30 cellular contexts compared by ENCODE assay signal in the genomic region with DNA sequence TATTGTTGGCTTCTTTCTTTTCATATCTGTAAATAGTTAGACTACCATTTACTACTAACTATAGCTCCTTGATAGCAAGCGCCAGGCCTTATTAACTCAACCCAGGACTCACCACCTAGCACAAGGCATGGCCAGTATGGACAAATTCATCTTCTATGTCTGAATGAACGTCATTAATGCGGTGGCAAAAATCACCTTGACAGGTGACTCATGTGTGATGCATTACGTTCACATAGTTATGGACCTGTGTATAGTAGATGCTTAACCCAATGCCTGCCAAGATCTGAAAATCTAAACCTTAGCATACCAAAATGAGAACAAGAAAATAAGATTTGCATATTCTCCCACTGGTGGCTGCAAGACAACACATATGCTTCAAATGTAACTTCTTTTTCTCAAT.
"Had no signal": no experiment of that assay in that cellular context is flagged by ENCODE, and none has a peak within 500 bp of the region (broad histone marks: within the 10 kb centered on the region; RNA-seq: fewer than 3 reads in every experiment).

No MANE protein-coding gene starts in this region.

- H3K4me3 ChIP-seq: coronary artery, esophagus squamous epithelium, gastrocnemius medialis, pancreas, prostate gland, smooth muscle cell, stomach, thyroid gland, upper lobe of left lung had no signal

- DNase-seq: activated CD4-positive, alpha-beta memory T cell treated with anti-CD3 and anti-CD28 coated beads for 36 hours; activated CD4-positive, alpha-beta T cell treated with anti-CD3 and anti-CD28 coated beads, Interleukin-2, amount 10 ng/mL, durations not matched to agents 24 days and 14 days; activated CD8-positive, alpha-beta memory T cell treated with anti-CD3 and anti-CD28 coated beads, Interleukin-2, amount 50 U/mL, for 4 hours; activated gamma-delta T cell; activated naive CD4-positive, alpha-beta T cell treated with anti-CD3 and anti-CD28 coated beads, Interleukin-2, amount 10 ng/mL, durations not matched to agents 7 days and 5 days; activated naive CD8-positive, alpha-beta T cell treated with anti-CD3 and anti-CD28 coated beads, Interleukin-2, amount 10 ng/mL, durations not matched to agents 7 days and 5 days; activated T-cell treated with anti-CD3 and anti-CD28 coated beads, Interleukin-2, amount 50 U/mL, for 1 hour; amniotic stem cell; effector memory CD8-positive, alpha-beta T cell; esophagus squamous epithelium; gastrocnemius medialis; glutamatergic neuron; midbrain; naive thymus-derived CD4-positive, alpha-beta T cell; pancreas; stimulated activated CD4-positive, alpha-beta T cell treated with anti-CD3 and anti-CD28 coated beads, Interleukin-1b, Interleukin-23, amount 100 ng/mL, for 48 hours; stimulated activated CD4-positive, alpha-beta T cell treated with anti-CD3 and anti-CD28 coated beads, Interleukin-4, amount 100 ng/mL, for 4 hours; stimulated activated CD8-positive, alpha-beta memory T cell treated with anti-CD3 and anti-CD28 coated beads, Interleukin-4, amount 100 ng/mL, for 48 hours; stomach; SW 1271; T1000; thyroid gland; upper lobe of left lung; WERI-Rb-1 had no signal

- FAIRE-seq: islet of Langerhans had no signal

- ATAC-seq: activated CD4-positive, CD25-positive, alpha-beta regulatory T cell treated with anti-CD3 and anti-CD28 coated beads, Interleukin-2, amount 50 U/mL, for 24 hours; effector memory CD8-positive, alpha-beta T cell; gastrocnemius medialis; naive thymus-derived CD4-positive, alpha-beta T cell; pancreas; stimulated activated memory B cell treated with anti-CD40 and anti-IgM and Interleukin-4, amounts not matched to agents 10 μg/mL and 1 μg/mL and 100 μg/mL, for 72 hours had no signal

- H3K36me3 ChIP-seq: gastrocnemius medialis, pancreas, prostate gland, thyroid gland, upper lobe of left lung, WERI-Rb-1 had no signal

- H3K27ac ChIP-seq: coronary artery, esophagus squamous epithelium, gastrocnemius medialis, pancreas, prostate gland, stomach, thyroid gland, upper lobe of left lung, WERI-Rb-1 had no signal

- H3K27me3 ChIP-seq: esophagus squamous epithelium, gastrocnemius medialis, pancreas, stomach, thyroid gland, upper lobe of left lung had no signal

- H3K4me1 ChIP-seq: esophagus squamous epithelium, pancreas, prostate gland, stomach, thyroid gland, upper lobe of left lung had no signal

- H3K9me3 ChIP-seq: esophagus squamous epithelium, gastrocnemius medialis, pancreas, prostate gland, stomach, thyroid gland, upper lobe of left lung had no signal

- H3K4me2 ChIP-seq: smooth muscle cell had no signal
